In the genomic region with DNA sequence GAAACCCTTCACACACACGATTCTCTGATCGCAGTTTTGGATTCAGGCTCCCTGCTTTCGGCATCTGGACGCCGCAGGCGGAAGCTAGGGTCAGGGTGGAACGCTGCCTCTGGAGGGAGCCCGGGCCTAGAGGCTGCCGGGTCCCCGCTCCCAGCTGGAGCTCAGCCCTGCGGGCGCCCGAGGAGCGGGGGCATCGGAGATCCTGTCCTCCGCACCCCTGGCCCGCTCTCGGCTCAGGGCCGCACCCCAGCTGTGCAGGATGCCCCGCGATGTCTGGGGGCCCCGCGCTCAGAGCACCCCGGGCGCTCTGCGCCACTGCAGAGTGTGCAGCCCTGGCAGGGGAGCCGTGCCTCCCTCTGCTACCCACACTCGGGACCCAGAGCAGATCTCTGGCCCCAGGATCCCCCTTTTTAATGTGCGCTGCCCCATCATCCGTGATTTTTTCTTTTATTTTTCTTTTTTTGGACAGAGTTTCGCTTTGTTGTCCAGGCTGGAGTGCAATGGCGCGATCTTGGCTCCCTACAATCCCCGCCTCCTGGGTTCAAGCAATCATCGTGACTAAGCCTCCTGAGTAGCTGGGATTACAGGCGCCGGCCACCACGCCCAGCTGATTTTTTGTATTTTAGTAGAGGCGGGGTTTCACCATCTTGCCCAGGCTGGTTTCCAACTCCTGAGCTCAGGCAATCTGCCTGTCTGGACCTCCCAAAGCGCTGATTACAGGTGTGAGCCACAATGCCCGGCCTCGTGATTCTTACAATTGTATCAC, we compare ENCODE assay signal across 9 cellular contexts. TPM values are rescaled to one million over a fixed set of nuclear protein-coding genes. Genes with fewer than 3 reads are reported as not detected.
A peak's percentile ranks its signal among the peaks of the same experiment; 100 is the strongest.
DNase-seq lines count a peak whose midpoint lies in the region; ATAC-seq and TF ChIP-seq lines count a peak whose summit lies in the region.
"Had no signal": no experiment of that assay in that cellular context is flagged by ENCODE, and none has a peak within 500 bp of the region (broad histone marks: within the 10 kb centered on the region; RNA-seq: fewer than 3 reads in every experiment).

No MANE protein-coding gene starts in this region.

- no peaks in the 10 kb centered on the region for H3K4me1 Mint-ChIP-seq in stimulated activated memory B cell treated with anti-CD40 and anti-IgM and Interleukin-4, amounts not matched to agents 10 μg/mL and 1 μg/mL and 100 μg/mL, for 72 hours

- no peak overlapping the region for H3K4me3 ChIP-seq in adrenal gland

- H3K9me3 Mint-ChIP-seq in stimulated activated memory B cell treated with anti-CD40 and anti-IgM and Interleukin-4, amounts not matched to agents 10 μg/mL and 1 μg/mL and 100 μg/mL, for 72 hours = no peaks in the 10 kb centered on the region

- TF ChIP-seq POLR2A in adrenal gland (IDR thresholded peaks at IDR 0.05) = no peak

- peaks cover 56% of the 10 kb centered on the region for H3K27me3 Mint-ChIP-seq in stimulated activated memory B cell treated with anti-CD40 and anti-IgM and Interleukin-4, amounts not matched to agents 10 μg/mL and 1 μg/mL and 100 μg/mL, for 72 hours

- H3K27ac ChIP-seq in adrenal gland = no peak overlapping the region

- H3K4me1 ChIP-seq in adrenal gland (replicated peaks in 1 of 2) = no peaks in the 10 kb centered on the region

- ATAC-seq in Right ventricle myocardium superior (ENCODE audit: poor library complexity) (peak; percentile 78), GM19324 (IDR thresholded peaks at IDR 0.05; ENCODE audit: low FRiP score, unreplicated experiment) (no peak), HG03342 (IDR thresholded peaks at IDR 0.05; ENCODE audit: unreplicated experiment) (no peak)
- ATAC-seq in stimulated activated memory B cell treated with anti-CD40 and anti-IgM and Interleukin-4, amounts not matched to agents 10 μg/mL and 1 μg/mL and 100 μg/mL, for 72 hours = peak; percentile 44

- intact Hi-C loops in Right ventricle myocardium superior (cut with DNase I) (no loop called here), adrenal gland (cut with DNase I) (no loop called here)

- no peak for TF ChIP-seq CTCF in adrenal gland (IDR thresholded peaks at IDR 0.05)

- H3K4me3 Mint-ChIP-seq in stimulated activated memory B cell treated with anti-CD40 and anti-IgM and Interleukin-4, amounts not matched to agents 10 μg/mL and 1 μg/mL and 100 μg/mL, for 72 hours = no peak overlapping the region

- H3K27me3 ChIP-seq in adrenal gland = peaks cover 16% of the 10 kb centered on the region

- DNase-seq in H4 (ENCODE audit: low spot score) (peak; percentile 37), RKO (ENCODE audit: low spot score) (peak; percentile 66), Right ventricle myocardium superior (no peak), adrenal gland (no peak)
- no peak for DNase-seq in stimulated activated naive CD4-positive, alpha-beta T cell treated with Interleukin-2 at 50 U/mL for 16 hours (lab: John Stamatoyannopoulos, UW)
- DNase-seq: activated gamma-delta T cell had no signal

- H3K9me3 ChIP-seq in adrenal gland (replicated peaks in 1 of 3) = no peaks in the 10 kb centered on the region

- H3K27ac Mint-ChIP-seq in stimulated activated memory B cell treated with anti-CD40 and anti-IgM and Interleukin-4, amounts not matched to agents 10 μg/mL and 1 μg/mL and 100 μg/mL, for 72 hours = no peak overlapping the region

- H3K36me3 Mint-ChIP-seq in stimulated activated memory B cell treated with anti-CD40 and anti-IgM and Interleukin-4, amounts not matched to agents 10 μg/mL and 1 μg/mL and 100 μg/mL, for 72 hours = no peaks in the 10 kb centered on the region

- 35 to 77% (median 50%) methylated on average over 28 to 42 of the region's 42 CpGs for WGBS in adrenal gland, 4 donors

- no peaks in the 10 kb centered on the region for H3K36me3 ChIP-seq in adrenal gland (replicated peaks in 1 of 2)

RNA-seq across cellular contexts. Expression of a gene that starts 54.8 kb away (rescaled TPM):
- total RNA-seq in H4 (2014; rRNA removed; shearing (Covaris generic)) = 0.10 TPM in 1 of 2 replicates, not detected in the other
- 69.5 TPM for total RNA-seq in Right ventricle myocardium superior
- not detected for total RNA-seq in adrenal gland
- not detected for polyA plus RNA-seq in adrenal gland

Comparison
In these comparisons a context has a peak if more than half of its experiments do, and no peak if none do; other contexts are left out.
1. DNase-seq: peak in H4 (single experiment) and RKO (single experiment); none in Right ventricle myocardium superior (single experiment), stimulated activated naive CD4-positive, alpha-beta T cell treated with Interleukin-2 at 50 U/mL for 16 hours (single experiment) and adrenal gland (0 of 7).
2. ATAC-seq: peak in Right ventricle myocardium superior (single experiment) and stimulated activated memory B cell treated with anti-CD40 and anti-IgM and Interleukin-4, amounts not matched to agents 10 μg/mL and 1 μg/mL and 100 μg/mL, for 72 hours (single experiment); none in GM19324 (single experiment) and HG03342 (single experiment).
3. RNA of a gene that starts 54.8 kb away (total RNA-seq): 69.5 TPM in Right ventricle myocardium superior (single experiment); 0.10 TPM in H4 and not detected in adrenal gland; every median in the first group is over 10 times any median in the second.